Comparison of ENCODE assay signal across 34 cellular contexts in the genomic region with DNA sequence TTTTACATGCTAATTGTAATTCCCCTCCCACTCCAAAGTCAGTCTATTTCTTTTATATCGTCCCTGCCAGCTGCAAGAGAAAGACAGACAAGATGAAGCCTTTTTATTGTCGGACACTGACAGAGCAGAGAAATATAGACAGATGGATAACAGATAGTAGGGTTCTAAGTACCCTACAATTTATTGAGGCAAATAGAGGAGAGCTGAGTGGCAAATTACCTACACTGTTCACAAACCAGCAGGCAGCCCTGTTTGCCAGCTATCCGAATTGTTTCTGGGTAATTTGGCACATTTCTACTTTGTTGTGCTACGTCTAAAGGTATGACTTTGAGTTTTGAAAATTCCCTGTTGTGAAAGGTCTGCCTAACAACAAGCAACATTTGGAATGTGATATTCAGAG.
"Had no signal": no experiment of that assay in that cellular context is flagged by ENCODE, and none has a peak within 500 bp of the region (broad histone marks: within the 10 kb centered on the region; RNA-seq: fewer than 3 reads in every experiment).

No MANE protein-coding gene starts in this region.

- H3K27ac Mint-ChIP-seq: activated CD4-positive, alpha-beta memory T cell treated with anti-CD3 and anti-CD28 coated beads, Interleukin-2, amount 10 ng/mL, durations not matched to agents 7 days and 5 days; activated CD8-positive, alpha-beta memory T cell treated with anti-CD3 and anti-CD28 coated beads, Interleukin-2, amount 10 ng/mL, durations not matched to agents 7 days and 5 days; activated naive CD4-positive, alpha-beta T cell treated with anti-CD3 and anti-CD28 coated beads, Interleukin-2, amount 10 ng/mL, durations not matched to agents 7 days and 5 days; activated naive CD8-positive, alpha-beta T cell treated with anti-CD3 and anti-CD28 coated beads for 36 hours; T-cell; T-helper 17 cell had no signal

- ATAC-seq: activated CD8-positive, alpha-beta memory T cell treated with anti-CD3 and anti-CD28 coated beads, Interleukin-2, amount 10 ng/mL, durations not matched to agents 7 days and 5 days; Right ventricle myocardium inferior; SK-N-SH treated with all-trans-retinoic acid at 6 μM for 48 hours; T-cell; T-helper 17 cell had no signal

- DNase-seq: activated CD4-positive, alpha-beta memory T cell treated with anti-CD3 and anti-CD28 coated beads, Interleukin-2, amount 10 ng/mL, durations not matched to agents 7 days and 5 days; activated CD4-positive, alpha-beta T cell treated with anti-CD3 and anti-CD28 coated beads for 1 hour; activated CD4-positive, alpha-beta T cell treated with anti-CD3 and anti-CD28 coated beads for 48 hours; activated CD4-positive, CD25-positive, alpha-beta regulatory T cell; activated CD8-positive, alpha-beta memory T cell treated with anti-CD3 and anti-CD28 coated beads for 24 hours; activated CD8-positive, alpha-beta memory T cell treated with anti-CD3 and anti-CD28 coated beads, Interleukin-2, amount 10 ng/mL, durations not matched to agents 7 days and 5 days; activated CD8-positive, alpha-beta memory T cell treated with anti-CD3 and anti-CD28 coated beads, Interleukin-2, amount 50 U/mL, for 48 hours; activated effector memory CD4-positive, alpha-beta T cell treated with Interleukin-2 at 50 U/mL for 16 hours; activated naive CD4-positive, alpha-beta T cell treated with anti-CD3 and anti-CD28 coated beads, Interleukin-2, amount 10 ng/mL, durations not matched to agents 7 days and 5 days; activated naive CD8-positive, alpha-beta T cell treated with anti-CD3 and anti-CD28 coated beads for 36 hours; activated T-cell treated with anti-CD3 and anti-CD28 coated beads, Interleukin-2, amount 50 U/mL, for 48 hours; amniotic stem cell; aorta; brain microvascular endothelial cell; central memory CD4-positive, alpha-beta T cell; colonic mucosa; Kasumi-1; KG1; MG63; NCI-H1048; NCI-H1436; NCI-H1694; NCI-H2227 treated with DMSO at 0.1 percent for 48 hours; NCI-H446; NCI-H510A treated with DMSO at 0.1 percent for 48 hours; NCI-H526 treated with DMSO at 0.1 percent for 48 hours; PC-9; SIG-M5; T-cell; T-helper 17 cell; T-helper 9 cell; WERI-Rb-1 had no signal

- H3K36me3 Mint-ChIP-seq: activated CD8-positive, alpha-beta memory T cell treated with anti-CD3 and anti-CD28 coated beads, Interleukin-2, amount 10 ng/mL, durations not matched to agents 7 days and 5 days; activated naive CD4-positive, alpha-beta T cell treated with anti-CD3 and anti-CD28 coated beads, Interleukin-2, amount 10 ng/mL, durations not matched to agents 7 days and 5 days; activated naive CD8-positive, alpha-beta T cell treated with anti-CD3 and anti-CD28 coated beads for 36 hours; T-cell had no signal

- H3K27me3 Mint-ChIP-seq: activated CD4-positive, alpha-beta memory T cell treated with anti-CD3 and anti-CD28 coated beads, Interleukin-2, amount 10 ng/mL, durations not matched to agents 7 days and 5 days; activated CD8-positive, alpha-beta memory T cell treated with anti-CD3 and anti-CD28 coated beads, Interleukin-2, amount 10 ng/mL, durations not matched to agents 7 days and 5 days; activated naive CD4-positive, alpha-beta T cell treated with anti-CD3 and anti-CD28 coated beads, Interleukin-2, amount 10 ng/mL, durations not matched to agents 7 days and 5 days; activated naive CD8-positive, alpha-beta T cell treated with anti-CD3 and anti-CD28 coated beads for 36 hours; T-cell; T-helper 17 cell had no signal

- H3K4me3 Mint-ChIP-seq: activated CD4-positive, alpha-beta memory T cell treated with anti-CD3 and anti-CD28 coated beads, Interleukin-2, amount 10 ng/mL, durations not matched to agents 7 days and 5 days; activated CD8-positive, alpha-beta memory T cell treated with anti-CD3 and anti-CD28 coated beads, Interleukin-2, amount 10 ng/mL, durations not matched to agents 7 days and 5 days; activated naive CD4-positive, alpha-beta T cell treated with anti-CD3 and anti-CD28 coated beads, Interleukin-2, amount 10 ng/mL, durations not matched to agents 7 days and 5 days; activated naive CD8-positive, alpha-beta T cell treated with anti-CD3 and anti-CD28 coated beads for 36 hours; T-cell; T-helper 17 cell had no signal

- H3K4me1 Mint-ChIP-seq: activated CD4-positive, alpha-beta memory T cell treated with anti-CD3 and anti-CD28 coated beads, Interleukin-2, amount 10 ng/mL, durations not matched to agents 7 days and 5 days; activated CD8-positive, alpha-beta memory T cell treated with anti-CD3 and anti-CD28 coated beads, Interleukin-2, amount 10 ng/mL, durations not matched to agents 7 days and 5 days; activated naive CD4-positive, alpha-beta T cell treated with anti-CD3 and anti-CD28 coated beads, Interleukin-2, amount 10 ng/mL, durations not matched to agents 7 days and 5 days; activated naive CD8-positive, alpha-beta T cell treated with anti-CD3 and anti-CD28 coated beads for 36 hours; T-cell; T-helper 17 cell had no signal
